12 cellular contexts compared by ENCODE assay signal in the genomic region with DNA sequence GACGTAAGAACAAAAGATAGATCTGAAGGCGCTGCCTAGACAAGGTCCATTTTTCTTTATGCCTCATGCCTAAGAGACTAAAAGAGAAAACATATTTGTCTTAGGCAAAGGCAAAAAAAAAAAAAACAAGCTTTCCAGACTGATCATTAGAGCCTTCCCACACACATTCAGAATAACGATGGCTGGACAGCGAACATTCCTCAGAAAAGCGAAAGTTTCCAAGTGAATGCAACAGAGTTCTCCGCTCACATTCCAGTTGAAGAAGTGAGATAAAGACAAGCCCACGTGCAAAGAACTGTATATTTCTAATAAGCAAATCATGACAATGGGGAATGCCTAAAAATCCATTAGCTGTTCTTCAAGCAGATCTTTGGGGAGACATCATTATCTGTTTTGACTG.
DNase-seq lines count a peak whose midpoint lies in the region; ATAC-seq and TF ChIP-seq lines count a peak whose summit lies in the region.
"Had no signal": no experiment of that assay in that cellular context is flagged by ENCODE, and none has a peak within 500 bp of the region (broad histone marks: within the 10 kb centered on the region; RNA-seq: fewer than 3 reads in every experiment).

No MANE protein-coding gene starts in this region.

- no peaks in the 10 kb centered on the region for H3K4me1 Mint-ChIP-seq in stimulated activated naive CD8-positive, alpha-beta T cell treated with anti-CD3 and anti-CD28 coated beads, Interleukin-15, amount 100 ng/mL, for 72 hours
- H3K4me1 Mint-ChIP-seq: CD4-positive, alpha-beta memory T cell; IgD-negative memory B cell; T-cell had no signal

- H3K4me3 ChIP-seq in astrocyte of the cerebellum (ENCODE audit: low read depth, low read length) (peak overlapping the region; percentile 15), right cardiac atrium (ENCODE audit: low read length) (peak overlapping the region; percentile 36), psoas muscle (peak overlapping the region; percentile 16)

- H3K27me3 ChIP-seq in right cardiac atrium (ENCODE audit: control insufficient read depth, insufficient read depth) = no peaks in the 10 kb centered on the region
- no peaks in the 10 kb centered on the region for H3K27me3 ChIP-seq in psoas muscle (ENCODE audit: insufficient read depth in 3 of 3, low read length in 2 of 3)

- no peaks in the 10 kb centered on the region for H3K36me3 ChIP-seq in psoas muscle (ENCODE audit: insufficient read depth in 1 of 2, low read depth in 1 of 2)

- TF ChIP-seq CTCF in astrocyte of the cerebellum (IDR thresholded peaks at IDR 0.05; ENCODE audit: low read depth, low read length, missing control alignments) (no peak), psoas muscle (IDR thresholded peaks at IDR 0.05) (no peak)

- no peak overlapping the region for H3K27ac ChIP-seq in right cardiac atrium (ENCODE audit: low read length)
- H3K27ac ChIP-seq in psoas muscle = no peak overlapping the region

- H3K9me3 ChIP-seq in right cardiac atrium (ENCODE audit: control insufficient read depth, low read length) = no peaks in the 10 kb centered on the region
- H3K9me3 ChIP-seq in psoas muscle = no peaks in the 10 kb centered on the region

- 38% methylated on average over 7 of the region's 7 CpGs for WGBS in right cardiac atrium
- WGBS in psoas muscle, 3 donors = 63 to 67% (median 67%) methylated on average over 7 of the region's 7 CpGs

- no peak overlapping the region for H3K4me3 Mint-ChIP-seq in stimulated activated naive CD8-positive, alpha-beta T cell treated with anti-CD3 and anti-CD28 coated beads, Interleukin-15, amount 100 ng/mL, for 72 hours
- H3K4me3 Mint-ChIP-seq: CD4-positive, alpha-beta memory T cell; IgD-negative memory B cell; T-cell had no signal

- H3K27ac Mint-ChIP-seq in stimulated activated naive CD8-positive, alpha-beta T cell treated with anti-CD3 and anti-CD28 coated beads, Interleukin-15, amount 100 ng/mL, for 72 hours = no peak overlapping the region
- H3K27ac Mint-ChIP-seq: CD4-positive, alpha-beta memory T cell; IgD-negative memory B cell; T-cell had no signal

- no peak for ATAC-seq in right cardiac atrium
- ATAC-seq in psoas muscle = no peak
- ATAC-seq in HG02970 (IDR thresholded peaks at IDR 0.05; ENCODE audit: low FRiP score, unreplicated experiment) = no peak
- no peak for ATAC-seq in stimulated activated naive CD8-positive, alpha-beta T cell treated with anti-CD3 and anti-CD28 coated beads, Interleukin-15, amount 100 ng/mL, for 72 hours
- ATAC-seq: T-cell had no signal

- H3K27me3 Mint-ChIP-seq in stimulated activated naive CD8-positive, alpha-beta T cell treated with anti-CD3 and anti-CD28 coated beads, Interleukin-15, amount 100 ng/mL, for 72 hours = peaks cover 14% of the 10 kb centered on the region

- in situ Hi-C loops in astrocyte of the cerebellum (cut with HindIII; ENCODE audit: low sequenced_read_pairs) = no loop called here

- peak; percentile 30 for DNase-seq in GM03348 (ENCODE audit: low spot score)
- DNase-seq in astrocyte of the cerebellum (ENCODE audit: low read depth) = no peak
- no peak for DNase-seq in right cardiac atrium
- no peak for DNase-seq in psoas muscle
- no peak for DNase-seq in effector CD8-positive, alpha-beta T cell (lab: John Stamatoyannopoulos, UW)
- no peak for DNase-seq in stimulated activated naive CD8-positive, alpha-beta T cell treated with anti-CD3 and anti-CD28 coated beads, Interleukin-15, amount 100 ng/mL, for 72 hours
- DNase-seq in posterior vena cava (ENCODE audit: low spot score) = no peak
- DNase-seq: CD4-positive, alpha-beta memory T cell; NK-92 treated with Interleukin-12 subunit alpha and Interleukin-12 subunit beta, amount 100 ng/mL, for 24 hours; T-cell had no signal

- intact Hi-C loops in right cardiac atrium (cut with DNase I) = loop anchor here in 2 of 4 donors (10.0 kb wide), 2 partner anchors 119 to 639 kb away; no protein-coding TSS in a partner anchor
- intact Hi-C loops in psoas muscle (cut with DNase I) = no loop called here
- intact Hi-C loops in posterior vena cava (cut with DNase I) = no loop called here

- H3K4me1 ChIP-seq in right cardiac atrium (ENCODE audit: control insufficient read depth, insufficient read depth, low read length) (no peaks in the 10 kb centered on the region), psoas muscle (no peaks in the 10 kb centered on the region)

- H3K9me3 Mint-ChIP-seq in stimulated activated naive CD8-positive, alpha-beta T cell treated with anti-CD3 and anti-CD28 coated beads, Interleukin-15, amount 100 ng/mL, for 72 hours = no peaks in the 10 kb centered on the region
- H3K9me3 Mint-ChIP-seq: IgD-negative memory B cell, T-cell had no signal
